Comparison of ENCODE assay signal across 26 cellular contexts in genomic region chr7:55135462-55135861, GRCh38.
DNase-seq lines count a peak whose midpoint lies in the region; ATAC-seq, FAIRE-seq and TF ChIP-seq lines count a peak whose summit lies in the region.
"Had no signal": no experiment of that assay in that cellular context is flagged by ENCODE, and none has a peak within 500 bp of the region (broad histone marks: within the 10 kb centered on the region; RNA-seq: fewer than 3 reads in every experiment).

No MANE protein-coding gene starts in this region.

- peaks cover 79% of the 10 kb centered on the region for H3K79me2 ChIP-seq in mammary epithelial cell (ENCODE audit: insufficient read depth, low read length)

- no peak for DNase-seq in mammary epithelial cell
- no peak for DNase-seq in MCF 10A (ENCODE audit: unreplicated experiment)
- no peak for DNase-seq in frontal cortex (ENCODE audit: low spot score in 2 of 2)
- no peak for DNase-seq in NCI-H526 treated with DMSO at 0.1 percent for 48 hours (lab: John Stamatoyannopoulos, UW)
- no peak for DNase-seq in natural killer cell treated with Interleukin-12 subunit alpha and Interleukin-12 subunit beta and Interleukin-15 and Interleukin-18, amount 100 ng/mL, for 72 hours (ENCODE audit: low spot score)
- no peak for DNase-seq in anterior cingulate cortex (lab: John Stamatoyannopoulos, UW)
- no peak for DNase-seq in NCI-H345 (lab: John Stamatoyannopoulos, UW)
- DNase-seq: Caco-2; CD4-positive, alpha-beta memory T cell; DMS 273 treated with DMSO at 0.1 percent for 48 hours; DMS79 treated with DMSO at 0.1 percent for 48 hours; H7; HFFc6; Kasumi-1; MG63; NCI-H1417; NCI-H1694 treated with DMSO at 0.1 percent for 48 hours; NCI-H2081 treated with DMSO at 0.1 percent for 48 hours; NCI-H510A; NCI-H748 treated with DMSO at 0.1 percent for 48 hours; NK-92 treated with Interleukin-12 subunit alpha and Interleukin-12 subunit beta, amount 100 ng/mL, for 24 hours; SHP77 had no signal

- POLR2A ChIA-PET in MCF 10A (lab: Yijun Ruan, JAX), result no interaction called here

- H3K4me1 Mint-ChIP-seq in MCF 10A (ENCODE audit: insufficient read depth, unreplicated experiment), result peaks cover 33% of the 10 kb centered on the region
- peaks cover 3 to 8% of the 10 kb centered on the region in 2 donors for H3K4me1 Mint-ChIP-seq in natural killer cell treated with Interleukin-12 subunit alpha and Interleukin-12 subunit beta and Interleukin-15 and Interleukin-18, amount 100 ng/mL, for 72 hours (ENCODE audit: low read depth in 2 of 2)
- H3K4me1 Mint-ChIP-seq: CD4-positive, alpha-beta memory T cell had no signal

- H3K27me3 ChIP-seq in mammary epithelial cell (ENCODE audit: insufficient read depth, low read length), result no peaks in the 10 kb centered on the region
- H3K27me3 ChIP-seq: MG63 had no signal

- dilution Hi-C loops in mammary epithelial cell (cut with HindIII; ENCODE audit: low sequenced_read_pairs), result no loop called here

- CTCF ChIA-PET in mammary epithelial cell (lab: Charles Lee; ENCODE audit: low non-redundant PET), result no interaction called here
- CTCF ChIA-PET in MCF 10A (lab: Yijun Ruan, JAX), result interaction anchor here (0.9 kb wide), 1 partner anchor 362 kb away, joined by 4 read pairs; no protein-coding TSS in a partner anchor

- no peak overlapping the region for H3K4me3 ChIP-seq in mammary epithelial cell (replicated peaks in 1 of 3; ENCODE audit: insufficient read depth in 1 of 3, low read depth in 2 of 3, low read length in 3 of 3)
- H3K4me3 ChIP-seq: BLaER1 treated with 17β-estradiol and CSF1 and Interleukin-3, amounts not matched to agents 10 nM and 100 nM; MG63; SK-N-MC had no signal

- peaks cover 3% of the 10 kb centered on the region for H3K36me3 ChIP-seq in mammary epithelial cell (ENCODE audit: insufficient read depth, low read length)
- H3K36me3 ChIP-seq: BLaER1 treated with 17β-estradiol and CSF1 and Interleukin-3, amounts not matched to agents 10 nM and 100 nM had no signal

- no peak overlapping the region for H3K9ac ChIP-seq in mammary epithelial cell (ENCODE audit: insufficient read depth, low read length)
- H3K9ac ChIP-seq: BLaER1 treated with 17β-estradiol and CSF1 and Interleukin-3, amounts not matched to agents 10 nM and 100 nM had no signal

- H3K27me3 Mint-ChIP-seq in MCF 10A (ENCODE audit: insufficient read depth, unreplicated experiment), result no peaks in the 10 kb centered on the region
- peaks cover 5 to 17% of the 10 kb centered on the region in 2 donors for H3K27me3 Mint-ChIP-seq in natural killer cell treated with Interleukin-12 subunit alpha and Interleukin-12 subunit beta and Interleukin-15 and Interleukin-18, amount 100 ng/mL, for 72 hours

- in situ Hi-C loops in mammary epithelial cell (cut with MboI; ENCODE audit: low sequenced_read_pairs in 2 of 2), result no loop called here

- ATAC-seq in natural killer cell treated with Interleukin-12 subunit alpha and Interleukin-12 subunit beta and Interleukin-15 and Interleukin-18, amount 100 ng/mL, for 72 hours, result no peak

- no peak overlapping the region for H3K4me3 Mint-ChIP-seq in MCF 10A (ENCODE audit: unreplicated experiment)
- H3K4me3 Mint-ChIP-seq in natural killer cell treated with Interleukin-12 subunit alpha and Interleukin-12 subunit beta and Interleukin-15 and Interleukin-18, amount 100 ng/mL, for 72 hours, result no peak overlapping the region
- H3K4me3 Mint-ChIP-seq: CD4-positive, alpha-beta memory T cell had no signal

- no peak overlapping the region for H3K4me2 ChIP-seq in mammary epithelial cell (ENCODE audit: insufficient read depth, low read depth, low read length)
- H3K4me2 ChIP-seq: BLaER1 treated with 17β-estradiol and CSF1 and Interleukin-3, amounts not matched to agents 10 nM and 100 nM had no signal

- peak overlapping the region; percentile 97 for H3K27ac ChIP-seq in mammary epithelial cell (ENCODE audit: insufficient read depth, low read depth, low read length)
- H3K27ac ChIP-seq: 22Rv1; BLaER1 treated with 17β-estradiol and CSF1 and Interleukin-3, amounts not matched to agents 10 nM and 100 nM; SK-N-MC had no signal

- FAIRE-seq in endometrium (lab: Jason Lieb, UNC) (peak; percentile 51), frontal cortex (lab: Jason Lieb, UNC) (peak; percentile 15)

- peaks cover 44% of the 10 kb centered on the region for H3K36me3 Mint-ChIP-seq in MCF 10A (ENCODE audit: insufficient read depth, unreplicated experiment)
- H3K36me3 Mint-ChIP-seq in natural killer cell treated with Interleukin-12 subunit alpha and Interleukin-12 subunit beta and Interleukin-15 and Interleukin-18, amount 100 ng/mL, for 72 hours, result no peaks in the 10 kb centered on the region
- H3K36me3 Mint-ChIP-seq: CD4-positive, alpha-beta memory T cell had no signal

- no TSS peak for BruUV-seq in mammary epithelial cell (replicated peaks; lab: Mats Ljungman, UMichigan)
- BruUV-seq in MCF 10A (replicated peaks; lab: Mats Ljungman, UMichigan), result no TSS peak

- no peak for TF ChIP-seq CTCF in mammary epithelial cell (conservative IDR thresholded peaks at IDR 0.05 in 1 of 2, IDR thresholded peaks at IDR 0.05 in 1 of 2; ENCODE audit: extremely low read depth in 1 of 2, insufficient read depth in 1 of 2, low read depth in 1 of 2, low read length in 2 of 2)
- no peak for TF ChIP-seq CTCF in MCF 10A (IDR thresholded peaks at IDR 0.05; ENCODE audit: unreplicated experiment)

- H3K9me3 ChIP-seq in mammary epithelial cell (replicated peaks; ENCODE audit: insufficient read depth, low read length), result no peaks in the 10 kb centered on the region
- H3K9me3 ChIP-seq: Caco-2 had no signal

- H2AFZ ChIP-seq in mammary epithelial cell (ENCODE audit: low read depth, low read length), result no peak overlapping the region

- no peaks in the 10 kb centered on the region for H4K20me1 ChIP-seq in mammary epithelial cell (ENCODE audit: insufficient read depth, low read length)
- H4K20me1 ChIP-seq: BLaER1 treated with 17β-estradiol and CSF1 and Interleukin-3, amounts not matched to agents 10 nM and 100 nM had no signal

- H3K4me1 ChIP-seq in mammary epithelial cell (ENCODE audit: insufficient read depth, low read length), result peaks cover 71% of the 10 kb centered on the region

- no peak overlapping the region for H3K27ac Mint-ChIP-seq in MCF 10A (ENCODE audit: low read depth, unreplicated experiment)
- no peak overlapping the region for H3K27ac Mint-ChIP-seq in natural killer cell treated with Interleukin-12 subunit alpha and Interleukin-12 subunit beta and Interleukin-15 and Interleukin-18, amount 100 ng/mL, for 72 hours
- H3K27ac Mint-ChIP-seq: CD4-positive, alpha-beta memory T cell had no signal

- no peaks in the 10 kb centered on the region for H3K9me3 Mint-ChIP-seq in MCF 10A (ENCODE audit: unreplicated experiment)
- H3K9me3 Mint-ChIP-seq in natural killer cell treated with Interleukin-12 subunit alpha and Interleukin-12 subunit beta and Interleukin-15 and Interleukin-18, amount 100 ng/mL, for 72 hours, result peaks cover 4% of the 10 kb centered on the region
- H3K9me3 Mint-ChIP-seq: HFFc6 had no signal

- intact Hi-C loops in mammary epithelial cell (cut with micrococcal nuclease), result no loop called here
- intact Hi-C loops in MCF 10A (cut with micrococcal nuclease), result no loop called here
